Comparison of ENCODE assay signal across 34 cellular contexts in genomic region chr3:33100229-33100628, GRCh38.
"Had no signal": no experiment of that assay in that cellular context is flagged by ENCODE, and none has a peak within 500 bp of the region (broad histone marks: within the 10 kb centered on the region; RNA-seq: fewer than 3 reads in every experiment).

No MANE protein-coding gene starts in this region.

- H3K27me3 ChIP-seq: adrenal gland, body of pancreas, esophagus squamous epithelium, gastroesophageal sphincter had no signal

- DNase-seq: activated CD4-positive, alpha-beta T cell treated with anti-CD3 and anti-CD28 coated beads for 1 hour; activated CD4-positive, alpha-beta T cell treated with anti-CD3 and anti-CD28 coated beads for 4 hours; activated CD4-positive, alpha-beta T cell treated with anti-CD3 and anti-CD28 coated beads, Interleukin-2, amount 10 ng/mL, durations not matched to agents 7 days and 5 days; activated CD4-positive, alpha-beta T cell treated with anti-CD3 and anti-CD28 coated beads, Interleukin-2, amount 50 U/mL, for 4 hours; activated CD8-positive, alpha-beta memory T cell treated with anti-CD3 and anti-CD28 coated beads, Interleukin-2, amount 10 ng/mL, durations not matched to agents 7 days and 5 days; activated CD8-positive, alpha-beta memory T cell treated with anti-CD3 and anti-CD28 coated beads, Interleukin-2, amount 50 U/mL, for 4 hours; activated CD8-positive, alpha-beta T cell treated with anti-CD3 and anti-CD28 coated beads for 36 hours; activated effector memory CD4-positive, alpha-beta T cell treated with anti-CD3 and anti-CD28 coated beads, Interleukin-2, amount 50 U/mL, for 16 hours; activated naive CD4-positive, alpha-beta T cell treated with anti-CD3 and anti-CD28 coated beads for 36 hours; activated naive CD8-positive, alpha-beta T cell treated with anti-CD3 and anti-CD28 coated beads for 36 hours; activated naive CD8-positive, alpha-beta T cell treated with anti-CD3 and anti-CD28 coated beads, Interleukin-2, amount 50 U/mL, for 24 hours; activated T-cell treated with anti-CD3 and anti-CD28 coated beads, Interleukin-2, amount 50 U/mL, for 1 hour; activated T-cell treated with anti-CD3 and anti-CD28 coated beads, Interleukin-2, amount 50 U/mL, for 48 hours; amygdala; aorta; body of pancreas; caudate nucleus; cortex of kidney; dermis blood vessel endothelial cell; effector CD4-positive, alpha-beta T cell; effector memory CD8-positive, alpha-beta T cell; esophagus squamous epithelium; foreskin melanocyte had no signal

- FAIRE-seq: colon, endothelial cell of umbilical vein, TTC549 had no signal

- H3K9me3 ChIP-seq: adrenal gland, body of pancreas, esophagus squamous epithelium, gastroesophageal sphincter had no signal

- H3K27ac ChIP-seq: adrenal gland, body of pancreas, epithelial cell of prostate, esophagus squamous epithelium, gastroesophageal sphincter, VCaP had no signal

- H3K4me3 Mint-ChIP-seq: activated CD4-positive, alpha-beta T cell treated with anti-CD3 and anti-CD28 coated beads, Interleukin-2, amount 10 ng/mL, durations not matched to agents 7 days and 5 days; activated CD8-positive, alpha-beta memory T cell treated with anti-CD3 and anti-CD28 coated beads, Interleukin-2, amount 10 ng/mL, durations not matched to agents 7 days and 5 days; activated CD8-positive, alpha-beta T cell treated with anti-CD3 and anti-CD28 coated beads for 36 hours; activated naive CD4-positive, alpha-beta T cell treated with anti-CD3 and anti-CD28 coated beads for 36 hours; activated naive CD4-positive, alpha-beta T cell treated with anti-CD3 and anti-CD28 coated beads, Interleukin-2, amount 50 U/mL, for 24 hours; activated naive CD8-positive, alpha-beta T cell treated with anti-CD3 and anti-CD28 coated beads for 36 hours; activated naive CD8-positive, alpha-beta T cell treated with anti-CD3 and anti-CD28 coated beads, Interleukin-2, amount 50 U/mL, for 24 hours; activated T-helper 1 cell treated with anti-CD3 and anti-CD28 coated beads, Interleukin-12 subunit alpha, Interleukin-12 subunit beta, Interleukin-2, Interleukin-4 antibody, amounts not matched to agents 30 ng/mL and 10 ng/mL and 1 ng/mL, durations not matched to agents 14 hours and 24 hours and 36 hours; effector memory CD8-positive, alpha-beta T cell; WTC11 had no signal

- H3K36me3 Mint-ChIP-seq: activated CD8-positive, alpha-beta memory T cell treated with anti-CD3 and anti-CD28 coated beads, Interleukin-2, amount 10 ng/mL, durations not matched to agents 7 days and 5 days; activated naive CD4-positive, alpha-beta T cell treated with anti-CD3 and anti-CD28 coated beads, Interleukin-2, amount 50 U/mL, for 24 hours; WTC11 had no signal

- H3K36me3 ChIP-seq: adrenal gland, esophagus squamous epithelium, gastroesophageal sphincter had no signal

- H3K4me3 ChIP-seq: adrenal gland, body of pancreas, esophagus squamous epithelium, gastroesophageal sphincter had no signal

- H3K27me3 Mint-ChIP-seq: activated naive CD8-positive, alpha-beta T cell treated with anti-CD3 and anti-CD28 coated beads, Interleukin-2, amount 50 U/mL, for 24 hours had no signal

- H3K9me3 Mint-ChIP-seq: activated CD4-positive, alpha-beta T cell treated with anti-CD3 and anti-CD28 coated beads, Interleukin-2, amount 10 ng/mL, durations not matched to agents 7 days and 5 days; activated CD8-positive, alpha-beta T cell treated with anti-CD3 and anti-CD28 coated beads for 36 hours; activated naive CD4-positive, alpha-beta T cell treated with anti-CD3 and anti-CD28 coated beads for 36 hours; activated naive CD4-positive, alpha-beta T cell treated with anti-CD3 and anti-CD28 coated beads, Interleukin-2, amount 50 U/mL, for 24 hours; activated naive CD8-positive, alpha-beta T cell treated with anti-CD3 and anti-CD28 coated beads for 36 hours; activated naive CD8-positive, alpha-beta T cell treated with anti-CD3 and anti-CD28 coated beads, Interleukin-2, amount 50 U/mL, for 24 hours; activated T-helper 1 cell treated with anti-CD3 and anti-CD28 coated beads, Interleukin-12 subunit alpha, Interleukin-12 subunit beta, Interleukin-2, Interleukin-4 antibody, amounts not matched to agents 30 ng/mL and 10 ng/mL and 1 ng/mL, durations not matched to agents 14 hours and 24 hours and 36 hours; activated T-helper 2 cell treated with anti-CD3 and anti-CD28 coated beads, Interferon-gamma antibody, Interleukin-2, Interleukin-4, amounts not matched to agents 10 μg/mL and 5 μg/mL and 100 μg/mL, durations not matched to agents 14 hours and 24 hours and 36 hours; effector memory CD8-positive, alpha-beta T cell; WTC11 had no signal

- ATAC-seq: activated CD8-positive, alpha-beta memory T cell treated with anti-CD3 and anti-CD28 coated beads, Interleukin-2, amount 10 ng/mL, durations not matched to agents 7 days and 5 days; activated CD8-positive, alpha-beta T cell treated with anti-CD3 and anti-CD28 coated beads for 36 hours; activated naive CD8-positive, alpha-beta T cell treated with anti-CD3 and anti-CD28 coated beads, Interleukin-2, amount 50 U/mL, for 24 hours; body of pancreas; effector memory CD8-positive, alpha-beta T cell; gastroesophageal sphincter; WTC11 had no signal

- H3K27ac Mint-ChIP-seq: activated CD4-positive, alpha-beta T cell treated with anti-CD3 and anti-CD28 coated beads, Interleukin-2, amount 10 ng/mL, durations not matched to agents 7 days and 5 days; activated CD8-positive, alpha-beta memory T cell treated with anti-CD3 and anti-CD28 coated beads, Interleukin-2, amount 10 ng/mL, durations not matched to agents 7 days and 5 days; activated CD8-positive, alpha-beta T cell treated with anti-CD3 and anti-CD28 coated beads for 36 hours; activated naive CD4-positive, alpha-beta T cell treated with anti-CD3 and anti-CD28 coated beads for 36 hours; activated naive CD4-positive, alpha-beta T cell treated with anti-CD3 and anti-CD28 coated beads, Interleukin-2, amount 50 U/mL, for 24 hours; activated naive CD8-positive, alpha-beta T cell treated with anti-CD3 and anti-CD28 coated beads for 36 hours; activated naive CD8-positive, alpha-beta T cell treated with anti-CD3 and anti-CD28 coated beads, Interleukin-2, amount 50 U/mL, for 24 hours; activated T-helper 1 cell treated with anti-CD3 and anti-CD28 coated beads, Interleukin-12 subunit alpha, Interleukin-12 subunit beta, Interleukin-2, Interleukin-4 antibody, amounts not matched to agents 30 ng/mL and 10 ng/mL and 1 ng/mL, durations not matched to agents 14 hours and 24 hours and 36 hours; activated T-helper 2 cell treated with anti-CD3 and anti-CD28 coated beads, Interferon-gamma antibody, Interleukin-2, Interleukin-4, amounts not matched to agents 10 μg/mL and 5 μg/mL and 100 μg/mL, durations not matched to agents 14 hours and 24 hours and 36 hours; effector memory CD8-positive, alpha-beta T cell; WTC11 had no signal
